In the genomic region with DNA sequence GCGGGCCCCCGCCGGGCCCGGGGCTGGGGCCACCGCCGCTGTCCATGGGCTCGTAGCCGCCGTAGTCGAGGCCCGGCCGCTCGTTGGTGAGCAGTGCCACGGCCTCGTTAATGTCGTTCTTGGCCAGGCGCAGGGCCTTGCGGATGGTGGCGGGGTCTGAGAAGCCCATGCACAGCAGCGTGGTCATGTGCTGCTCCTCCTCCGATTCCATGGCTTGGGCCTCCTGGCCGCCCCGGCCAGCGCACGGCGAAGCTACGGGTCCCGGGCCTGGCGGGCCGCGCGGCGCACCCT, we compare ENCODE assay signal across 8 cellular contexts. TPM values are rescaled to one million over a fixed set of nuclear protein-coding genes. Genes with fewer than 3 reads are reported as not detected.
A peak's percentile ranks its signal among the peaks of the same experiment; 100 is the strongest.
DNase-seq lines count a peak whose midpoint lies in the region; ATAC-seq and TF ChIP-seq lines count a peak whose summit lies in the region.

No MANE protein-coding gene starts in this region.

- H3K9me3 ChIP-seq in testis: no peaks in the 10 kb centered on the region

- CTCF ChIA-PET in RWPE1 (lab: Yijun Ruan, JAX): interaction anchor here (0.7 kb wide), 1 partner anchor 1617 kb away, joined by 3 read pairs; no protein-coding TSS in a partner anchor

- H3K27ac ChIP-seq in RWPE1: peak overlapping the region; percentile 90
- H3K27ac ChIP-seq in testis: peak overlapping the region; percentile 98 to 99

- TF ChIP-seq CTCF in RWPE1 (conservative IDR thresholded peaks at IDR 0.05; ENCODE audit: low read depth) (no peak), testis (IDR thresholded peaks at IDR 0.05) (no peak)

- peak; percentile 48 for DNase-seq in AG08395 (ENCODE audit: low spot score)
- DNase-seq in RWPE1 (ENCODE audit: low spot score): no peak
- DNase-seq in ecto neural progenitor cell (ENCODE audit: low spot score): peak; percentile 78
- DNase-seq in medulla oblongata (ENCODE audit: extremely low spot score): peak; percentile 36
- peak; percentile 52 for DNase-seq in testis
- DNase-seq in NCI-H1930 (lab: John Stamatoyannopoulos, UW): no peak

- no peaks in the 10 kb centered on the region for H3K27me3 ChIP-seq in testis

- no peaks in the 10 kb centered on the region for H3K36me3 ChIP-seq in testis (ENCODE audit: low read depth, missing control alignments)

- ATAC-seq in GM18858 (IDR thresholded peaks at IDR 0.05; ENCODE audit: unreplicated experiment): peak; percentile 25
- peak; percentile 22 for ATAC-seq in HG03039 (IDR thresholded peaks at IDR 0.05; ENCODE audit: unreplicated experiment)

- intact Hi-C loops in testis (cut with DNase I; ENCODE audit: low total_unique reads): no loop called here

- 2% methylated on average over 16 of the region's 33 CpGs; no CpG with 5 or more reads in 1 of the 2 donors for WGBS in testis, 2 donors

- POLR2A ChIA-PET in RWPE1 (lab: Yijun Ruan, JAX; ENCODE audit: low non-redundant PET): no interaction called here

- peak overlapping the region; percentile 86 to 93 for H3K4me3 ChIP-seq in testis

- H3K4me1 ChIP-seq in testis: peaks cover 36% of the 10 kb centered on the region

- TF ChIP-seq POLR2A in testis (IDR thresholded peaks at IDR 0.05): no peak

RNA-seq across cellular contexts. Expression of gene USP24, which starts 0.3 kb away (rescaled TPM):
- total RNA-seq in testis: 10 to 100 TPM; 50.3 to 50.9 TPM
- polyA plus RNA-seq in testis (ENCODE audit: insufficient read depth, low read depth, low replicate concordance): 20.2 TPM

Comparison
In these comparisons a context has a peak if more than half of its experiments do, and no peak if none do; other contexts are left out.
1. DNase-seq: peak in AG08395 (single experiment), ecto neural progenitor cell (single experiment), medulla oblongata (single experiment) and testis (single experiment); none in RWPE1 (single experiment) and NCI-H1930 (0 of 2).